18 cellular contexts compared by ENCODE assay signal in the genomic region with DNA sequence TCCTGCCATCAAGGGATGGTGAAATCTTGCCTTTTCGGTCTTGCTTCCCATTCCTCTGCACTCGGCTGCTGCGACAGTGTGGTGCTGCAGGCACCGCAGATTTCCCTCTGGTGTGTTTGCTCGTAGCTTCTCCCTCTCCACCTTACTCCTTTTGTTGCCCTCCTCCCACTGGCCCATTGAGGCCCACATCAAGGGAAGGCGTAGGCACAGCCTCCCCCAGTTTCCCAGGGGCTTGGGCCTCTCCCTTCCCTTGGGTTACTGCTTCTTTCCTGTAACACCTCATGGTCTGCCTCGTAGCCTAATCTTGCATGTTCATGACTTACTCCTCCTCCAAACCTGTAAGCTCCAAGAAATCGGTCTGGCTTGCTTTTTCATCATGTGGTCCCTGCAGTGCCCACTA. TPM values are rescaled to one million over a fixed set of nuclear protein-coding genes. Genes with fewer than 3 reads are reported as not detected.
DNase-seq lines count a peak whose midpoint lies in the region; ATAC-seq lines count a peak whose summit lies in the region.
"Had no signal": no experiment of that assay in that cellular context is flagged by ENCODE, and none has a peak within 500 bp of the region (broad histone marks: within the 10 kb centered on the region; RNA-seq: fewer than 3 reads in every experiment).

No MANE protein-coding gene starts in this region.

- H3K4me1 Mint-ChIP-seq in activated naive CD4-positive, alpha-beta T cell treated with anti-CD3 and anti-CD28 coated beads for 36 hours (ENCODE audit: low read depth), result peaks cover 69% of the 10 kb centered on the region
- H3K4me1 Mint-ChIP-seq in T-cell, result peaks cover 72 to 89% (median 73%) of the 10 kb centered on the region in 3 donors
- H3K4me1 Mint-ChIP-seq in effector memory CD8-positive, alpha-beta T cell (ENCODE audit: low read depth in 2 of 2), result peaks cover 58 to 81% of the 10 kb centered on the region in 2 donors
- H3K4me1 Mint-ChIP-seq in stimulated activated effector memory CD8-positive, alpha-beta T cell treated with anti-CD3 and anti-CD28 coated beads, Interleukin-12 subunit alpha, Interleukin-12 subunit beta, amount 100 ng/mL, for 72 hours, result peaks cover 78% of the 10 kb centered on the region

- intact Hi-C loops in activated naive CD4-positive, alpha-beta T cell treated with anti-CD3 and anti-CD28 coated beads for 36 hours (cut with micrococcal nuclease), result no loop called here

- no peaks in the 10 kb centered on the region for H3K9me3 Mint-ChIP-seq in activated naive CD4-positive, alpha-beta T cell treated with anti-CD3 and anti-CD28 coated beads for 36 hours
- no peaks in the 10 kb centered on the region for H3K9me3 Mint-ChIP-seq in T-cell
- H3K9me3 Mint-ChIP-seq in effector memory CD8-positive, alpha-beta T cell, result no peaks in the 10 kb centered on the region
- no peaks in the 10 kb centered on the region for H3K9me3 Mint-ChIP-seq in stimulated activated effector memory CD8-positive, alpha-beta T cell treated with anti-CD3 and anti-CD28 coated beads, Interleukin-12 subunit alpha, Interleukin-12 subunit beta, amount 100 ng/mL, for 72 hours

- H3K36me3 Mint-ChIP-seq in activated naive CD4-positive, alpha-beta T cell treated with anti-CD3 and anti-CD28 coated beads for 36 hours (ENCODE audit: low read depth), result peaks cover 34% of the 10 kb centered on the region
- H3K36me3 Mint-ChIP-seq in T-cell, result peaks cover 15% of the 10 kb centered on the region
- no peaks in the 10 kb centered on the region for H3K36me3 Mint-ChIP-seq in effector memory CD8-positive, alpha-beta T cell (ENCODE audit: insufficient read depth)
- H3K36me3 Mint-ChIP-seq in stimulated activated effector memory CD8-positive, alpha-beta T cell treated with anti-CD3 and anti-CD28 coated beads, Interleukin-12 subunit alpha, Interleukin-12 subunit beta, amount 100 ng/mL, for 72 hours, result peaks cover 33% of the 10 kb centered on the region

- peak overlapping the region; percentile 61 for H3K27ac Mint-ChIP-seq in activated naive CD4-positive, alpha-beta T cell treated with anti-CD3 and anti-CD28 coated beads for 36 hours
- H3K27ac Mint-ChIP-seq in T-cell, result peak overlapping the region; percentile 23 to 39
- H3K27ac Mint-ChIP-seq in effector memory CD8-positive, alpha-beta T cell, result peak overlapping the region; percentile 75 to 89
- H3K27ac Mint-ChIP-seq in stimulated activated effector memory CD8-positive, alpha-beta T cell treated with anti-CD3 and anti-CD28 coated beads, Interleukin-12 subunit alpha, Interleukin-12 subunit beta, amount 100 ng/mL, for 72 hours, result peak overlapping the region; percentile 64
- H3K27ac Mint-ChIP-seq: activated CD8-positive, alpha-beta memory T cell treated with anti-CD3 and anti-CD28 coated beads, Interleukin-2, amount 10 ng/mL, durations not matched to agents 7 days and 5 days had no signal

- no peak for DNase-seq in activated naive CD4-positive, alpha-beta T cell treated with anti-CD3 and anti-CD28 coated beads for 36 hours
- DNase-seq in activated naive CD4-positive, alpha-beta T cell (lab: John Stamatoyannopoulos, UW), result no peak
- DNase-seq in T-cell (no peak), DMS153 (lab: John Stamatoyannopoulos, UW) (no peak), MV-4-11 (lab: John Stamatoyannopoulos, UW) (no peak)
- DNase-seq in effector memory CD8-positive, alpha-beta T cell, result no peak
- no peak for DNase-seq in stimulated activated effector memory CD8-positive, alpha-beta T cell treated with anti-CD3 and anti-CD28 coated beads, Interleukin-12 subunit alpha, Interleukin-12 subunit beta, amount 100 ng/mL, for 72 hours (ENCODE audit: low spot score in 2 of 2)
- DNase-seq: activated CD8-positive, alpha-beta memory T cell treated with anti-CD3 and anti-CD28 coated beads, Interleukin-2, amount 10 ng/mL, durations not matched to agents 7 days and 5 days; COR-L47; EL; IMR-90; midbrain; NCI-H187 treated with DMSO at 0.1 percent for 48 hours; NCI-H345; occipital lobe; RPMI8226; stimulated activated CD4-positive, alpha-beta T cell treated with anti-CD3 and anti-CD28 coated beads, Interleukin-12 subunit alpha, Interleukin-12 subunit beta, amount 100 ng/mL, for 4 hours had no signal

- no peak overlapping the region for H3K4me3 Mint-ChIP-seq in activated naive CD4-positive, alpha-beta T cell treated with anti-CD3 and anti-CD28 coated beads for 36 hours
- H3K4me3 Mint-ChIP-seq in T-cell, result peak overlapping the region in 1 of 3 donors; percentile 15
- H3K4me3 Mint-ChIP-seq in effector memory CD8-positive, alpha-beta T cell, result peak overlapping the region in 1 of 2 donors; percentile 61
- H3K4me3 Mint-ChIP-seq in stimulated activated effector memory CD8-positive, alpha-beta T cell treated with anti-CD3 and anti-CD28 coated beads, Interleukin-12 subunit alpha, Interleukin-12 subunit beta, amount 100 ng/mL, for 72 hours, result peak overlapping the region; percentile 2
- H3K4me3 Mint-ChIP-seq: activated CD8-positive, alpha-beta memory T cell treated with anti-CD3 and anti-CD28 coated beads, Interleukin-2, amount 10 ng/mL, durations not matched to agents 7 days and 5 days had no signal

- no peak for ATAC-seq in T-cell (replicated peaks in 1 of 4)
- ATAC-seq in effector memory CD8-positive, alpha-beta T cell (replicated peaks), result no peak
- ATAC-seq in stimulated activated effector memory CD8-positive, alpha-beta T cell treated with anti-CD3 and anti-CD28 coated beads, Interleukin-12 subunit alpha, Interleukin-12 subunit beta, amount 100 ng/mL, for 72 hours, result no peak
- ATAC-seq in HG03108 (IDR thresholded peaks at IDR 0.05; ENCODE audit: unreplicated experiment), result no peak
- ATAC-seq: activated CD8-positive, alpha-beta memory T cell treated with anti-CD3 and anti-CD28 coated beads, Interleukin-2, amount 10 ng/mL, durations not matched to agents 7 days and 5 days had no signal

- POLR2A ChIA-PET in T-cell (lab: Charles Lee), result no interaction called here

- CTCF ChIA-PET in activated naive CD4-positive, alpha-beta T cell treated with anti-CD3 and anti-CD28 coated beads for 36 hours (lab: Charles Lee), result interaction anchor here (1.1 kb wide), 1 partner anchor 117 kb away, joined by 3 read pairs; no protein-coding TSS in a partner anchor
- CTCF ChIA-PET in T-cell (lab: Charles Lee), result interaction anchor here (0.6 kb wide), 2 partner anchors 124 to 234 kb away, joined by 7 to 9 read pairs; no protein-coding TSS in a partner anchor

- no peaks in the 10 kb centered on the region for H3K27me3 Mint-ChIP-seq in activated naive CD4-positive, alpha-beta T cell treated with anti-CD3 and anti-CD28 coated beads for 36 hours (ENCODE audit: low read depth)
- H3K27me3 Mint-ChIP-seq in T-cell, result no peaks in the 10 kb centered on the region
- no peaks in the 10 kb centered on the region for H3K27me3 Mint-ChIP-seq in effector memory CD8-positive, alpha-beta T cell
- H3K27me3 Mint-ChIP-seq: activated CD8-positive, alpha-beta memory T cell treated with anti-CD3 and anti-CD28 coated beads, Interleukin-2, amount 10 ng/mL, durations not matched to agents 7 days and 5 days had no signal

RNA-seq across cellular contexts. Expression of a gene that starts 9.9 kb away (rescaled TPM):
- 10 to 100 TPM; 12.7 to 13.1 TPM for total RNA-seq in activated naive CD4-positive, alpha-beta T cell treated with anti-CD3 and anti-CD28 coated beads for 36 hours
- total RNA-seq in T-cell, result 10 to 100 TPM in 4 of 5 donors, 1 to 10 TPM in 1; 9.6 to 28.2 (median 23.1) TPM

Comparison
In these comparisons a context has a peak if more than half of its experiments do, and no peak if none do; other contexts are left out.
1. H3K27ac Mint-ChIP-seq: peak in every context shown above with its lines; median percentile 82 in effector memory CD8-positive, alpha-beta T cell; 64 in stimulated activated effector memory CD8-positive, alpha-beta T cell treated with anti-CD3 and anti-CD28 coated beads, Interleukin-12 subunit alpha, Interleukin-12 subunit beta, amount 100 ng/mL, for 72 hours; 61 in activated naive CD4-positive, alpha-beta T cell treated with anti-CD3 and anti-CD28 coated beads for 36 hours; 31 in T-cell.